22 cellular contexts compared by ENCODE assay signal in genomic region chr7:95781967-95782586, GRCh38. TPM values are rescaled to one million over a fixed set of nuclear protein-coding genes. Genes with fewer than 3 reads are reported as not detected.
A peak's percentile ranks its signal among the peaks of the same experiment; 100 is the strongest.
DNase-seq lines count a peak whose midpoint lies in the region; ATAC-seq, FAIRE-seq and TF ChIP-seq lines count a peak whose summit lies in the region.
"Had no signal": no experiment of that assay in that cellular context is flagged by ENCODE, and none has a peak within 500 bp of the region (broad histone marks: within the 10 kb centered on the region; RNA-seq: fewer than 3 reads in every experiment).

No MANE protein-coding gene starts in this region.

- TF ChIP-seq EP300 in GM12878 (IDR thresholded peaks at IDR 0.05; ENCODE audit: borderline replicate concordance in 1 of 2, control insufficient read depth in 1 of 2, low read depth in 2 of 2, low read length in 2 of 2): no peak

- no peak overlapping the region for H3K4me3 ChIP-seq in GM12878
- H3K4me3 ChIP-seq: BLaER1 had no signal

- H4K20me1 ChIP-seq in GM12878 (ENCODE audit: control insufficient read depth, insufficient read depth): no peaks in the 10 kb centered on the region
- H4K20me1 ChIP-seq: BLaER1 had no signal

- H3K9me3 Mint-ChIP-seq in stimulated activated naive CD8-positive, alpha-beta T cell treated with anti-CD3 and anti-CD28 coated beads, Interleukin-15, amount 100 ng/mL, for 72 hours: no peaks in the 10 kb centered on the region
- H3K9me3 Mint-ChIP-seq: T-helper 1 cell treated with Interleukin-12 subunit alpha and Interleukin-12 subunit beta and Interleukin-4 antibody, amounts not matched to agents 30 μg/mL and 1 μg/mL, for 36 hours had no signal

- in situ Hi-C loops in GM12878 (cut with MboI) (no loop called here), G401 (cut with HindIII; ENCODE audit: low sequenced_read_pairs) (no loop called here)

- peaks cover 12% of the 10 kb centered on the region for H3K27me3 Mint-ChIP-seq in stimulated activated naive CD8-positive, alpha-beta T cell treated with anti-CD3 and anti-CD28 coated beads, Interleukin-15, amount 100 ng/mL, for 72 hours

- no peaks in the 10 kb centered on the region for H3K27me3 ChIP-seq in GM12878 (replicated peaks in 1 of 2; ENCODE audit: control insufficient read depth in 2 of 2, insufficient read depth in 2 of 2, low read length in 1 of 2)

- H2AFZ ChIP-seq in GM12878 (ENCODE audit: control insufficient read depth, low read depth, low read length): no peak overlapping the region

- no TSS peak for BruUV-seq in GM12878 (replicated peaks; lab: Mats Ljungman, UMichigan)

- H3K4me1 Mint-ChIP-seq in stimulated activated naive CD8-positive, alpha-beta T cell treated with anti-CD3 and anti-CD28 coated beads, Interleukin-15, amount 100 ng/mL, for 72 hours: no peaks in the 10 kb centered on the region
- H3K4me1 Mint-ChIP-seq: CD4-positive, alpha-beta memory T cell had no signal

- peak; percentile 20 for ATAC-seq in stimulated activated naive CD8-positive, alpha-beta T cell treated with anti-CD3 and anti-CD28 coated beads, Interleukin-15, amount 100 ng/mL, for 72 hours
- no peak for ATAC-seq in stimulated activated naive CD8-positive, alpha-beta T cell treated with anti-CD3 and anti-CD28 coated beads, Interleukin-15, Interleukin-2, amounts not matched to agents 100 U/mL and 50 U/mL, for 24 hours
- ATAC-seq in GM12878 (peak; percentile 62), HG03045 (IDR thresholded peaks at IDR 0.05; ENCODE audit: unreplicated experiment) (no peak)
- ATAC-seq: Right ventricle myocardium inferior had no signal

- H3K4me1 ChIP-seq in GM12878 (ENCODE audit: control insufficient read depth, insufficient read depth, low read length): no peaks in the 10 kb centered on the region
- H3K4me1 ChIP-seq: Caco-2 had no signal

- TF ChIP-seq POLR2A in GM12878 (IDR thresholded peaks at IDR 0.05; ENCODE audit: low read depth, low read length): no peak

- H3K27ac ChIP-seq in GM12878 (ENCODE audit: control insufficient read depth, insufficient read depth): no peak overlapping the region
- H3K27ac ChIP-seq: BLaER1 had no signal

- WGBS in GM12878 (ENCODE audit: insufficient coverage, insufficient replicate concordance, low lambda C conversion rate, missing lambda C conversion rate): 0% methylated on average over 3 of the region's 3 CpGs

- no peaks in the 10 kb centered on the region for H3K36me3 ChIP-seq in GM12878 (ENCODE audit: control insufficient read depth in 2 of 2, insufficient read depth in 2 of 2, low read length in 1 of 2)
- H3K36me3 ChIP-seq: BLaER1 had no signal

- no peak for TF ChIP-seq RAD21 in GM12878 (IDR thresholded peaks at IDR 0.05; ENCODE audit: insufficient read depth, low read depth, low read length)

- no peak overlapping the region for H3K27ac Mint-ChIP-seq in stimulated activated naive CD8-positive, alpha-beta T cell treated with anti-CD3 and anti-CD28 coated beads, Interleukin-15, amount 100 ng/mL, for 72 hours
- H3K27ac Mint-ChIP-seq: CD4-positive, alpha-beta memory T cell; T-helper 1 cell treated with Interleukin-12 subunit alpha and Interleukin-12 subunit beta and Interleukin-4 antibody, amounts not matched to agents 30 μg/mL and 1 μg/mL, for 36 hours had no signal

- H3K4me2 ChIP-seq in GM12878 (ENCODE audit: control insufficient read depth, insufficient read depth): no peak overlapping the region
- H3K4me2 ChIP-seq: BLaER1 had no signal

- FAIRE-seq in GM12878 (lab: Jason Lieb, UNC): no peak
- FAIRE-seq: GM19239, H54 had no signal

- no peaks in the 10 kb centered on the region for H3K79me2 ChIP-seq in GM12878 (ENCODE audit: control insufficient read depth, insufficient read depth, low read length)

- H3K4me3 Mint-ChIP-seq in stimulated activated naive CD8-positive, alpha-beta T cell treated with anti-CD3 and anti-CD28 coated beads, Interleukin-15, amount 100 ng/mL, for 72 hours: no peak overlapping the region
- H3K4me3 Mint-ChIP-seq: CD4-positive, alpha-beta memory T cell; T-helper 1 cell treated with Interleukin-12 subunit alpha and Interleukin-12 subunit beta and Interleukin-4 antibody, amounts not matched to agents 30 μg/mL and 1 μg/mL, for 36 hours had no signal

- no peaks in the 10 kb centered on the region for H3K9me3 ChIP-seq in GM12878 (replicated peaks; ENCODE audit: control insufficient read depth, insufficient read depth, low read length)
- H3K9me3 ChIP-seq: Caco-2 had no signal

- H3K9ac ChIP-seq in GM12878 (ENCODE audit: control insufficient read depth, insufficient read depth, low read length): no peak overlapping the region
- H3K9ac ChIP-seq: BLaER1 had no signal

- TF ChIP-seq CTCF in GM12878 (IDR thresholded peaks at IDR 0.05 in 2 of 3, conservative IDR thresholded peaks at IDR 0.05 in 1 of 3; ENCODE audit: control insufficient read depth in 2 of 3, extremely low read depth in 1 of 3, insufficient read depth in 1 of 3, low read depth in 3 of 3, low read length in 3 of 3): no peak

- RAD21 ChIA-PET in GM12878 (lab: Charles Lee; ENCODE audit: unreplicated experiment): no interaction called here

- no peak for DNase-seq in stimulated activated naive CD8-positive, alpha-beta T cell treated with anti-CD3 and anti-CD28 coated beads, Interleukin-15, amount 100 ng/mL, for 72 hours
- no peak for DNase-seq in stimulated activated naive CD8-positive, alpha-beta T cell treated with anti-CD3 and anti-CD28 coated beads, Interleukin-15, Interleukin-2, amounts not matched to agents 100 U/mL and 50 U/mL, for 24 hours
- DNase-seq in NCI-H2171 treated with DMSO at 0.1 percent for 48 hours (lab: John Stamatoyannopoulos, UW) (peak; percentile 38), GM12878 (ENCODE audit: low read depth, low spot score) (no peak), G401 (ENCODE audit: low spot score) (no peak)
- DNase-seq in activated CD4-positive, alpha-beta T cell treated with anti-CD3 and anti-CD28 coated beads for 1 hour: no peak
- DNase-seq: Caco-2; CD4-positive, alpha-beta memory T cell; DMS53; GF-D8; KBM-7; NCI-H1092 treated with DMSO at 0.1 percent for 48 hours; NCI-H1436 treated with DMSO at 0.1 percent for 48 hours; NCI-H2029; NCI-H2227 treated with DMSO at 0.1 percent for 48 hours; OCI-M1 had no signal

- SMC1A ChIA-PET in GM12878 (lab: Charles Lee; ENCODE audit: uncharacterized antibody, unreplicated experiment): interaction anchor here (1.3 kb wide), 1 partner anchor 82 kb away, joined by 6 read pairs; no protein-coding TSS in a partner anchor

- POLR2A ChIA-PET in GM12878 (lab: Charles Lee): no interaction called here

- intact Hi-C loops in GM12878 (cut with micrococcal nuclease; ENCODE audit: unreplicated experiment): no loop called here

- CTCF ChIA-PET in GM12878 (lab: Yijun Ruan, JAX): no interaction called here

TF ChIP-seq in GM12878, 131 proteins besides CTCF, POLR2A, EP300 and RAD21:
- TF ChIP-seq POLR2AphosphoS2 (IDR thresholded peaks at IDR 0.05; ENCODE audit: low read depth, low read length) (no peak), STAT1 (conservative IDR thresholded peaks at IDR 0.05) (no peak), BMI1 (IDR thresholded peaks at IDR 0.05; ENCODE audit: borderline replicate concordance) (no peak), MEF2B (IDR thresholded peaks at IDR 0.05; ENCODE audit: partially characterized antibody, poor library complexity, severe bottlenecking) (peak; percentile 42), MEF2A (IDR thresholded peaks at IDR 0.05; ENCODE audit: insufficient read depth, low read depth, low read length) (no peak), IKZF1 (conservative IDR thresholded peaks at IDR 0.05) (0 out of 2 replicates have a peak, but pooled peaks have one; percentile 16), MTA2 (IDR thresholded peaks at IDR 0.05; ENCODE audit: low read depth) (peak; percentile 58; the same call in 1 of the 2 replicates), JUNB (IDR thresholded peaks at IDR 0.05) (no peak)
TF ChIP-seq in GM12878: peak in this region for 3.

RNA-seq across cellular contexts. Expression of gene DYNC1I1, which starts 9.7 kb away (rescaled TPM):
- not detected in 2 replicates for total RNA-seq in GM12878 (2013; cell fraction: nucleolus; rRNA removed)
- 0.11 TPM in 1 of 2 replicates, not detected in the other for total RNA-seq in GM12878 (2014; rRNA removed)
- total RNA-seq in GM12878 (2014; rRNA removed; fragmentation: Illumina TruSeq; extraction: Trizol): 0.05 and 0.40 TPM in 2 replicates
- 0.32 TPM in 1 of 2 replicates, not detected in the other for total RNA-seq in GM12878 (2021)
- not detected for polyA plus RNA-seq in GM12878 (2011; ENCODE audit: low read depth)
- 0.91 and 1.1 TPM in 2 replicates for polyA plus RNA-seq in GM12878 (2011; rRNA removed)
- polyA plus RNA-seq in GM12878 (2011; cell fraction: cytosol; rRNA removed): 0.91 and 1.0 TPM in 2 replicates
- polyA plus RNA-seq in GM12878 (2011; cell fraction: nucleus; rRNA removed): 1.6 and 2.0 TPM in 2 replicates
- polyA plus RNA-seq in GM12878 (2012): not detected in 2 replicates
- polyA plus RNA-seq in GM12878 (2014; fragmentation: Illumina TruSeq; extraction: Trizol): 0.06 TPM in 1 of 2 replicates, not detected in the other
- polyA plus RNA-seq in GM12878 (2014; fragmentation: Nextera tagmentation; extraction: Ambion mirVana): under 1 TPM in 1 of 2 experiments, not detected in 1; 0.05 TPM
- 0.14 and 0.22 TPM in 2 replicates for polyA plus RNA-seq in GM12878 (2014; rRNA removed)
- under 1 TPM in 1 of 2 experiments, not detected in 1; 0.19 TPM for polyA plus RNA-seq in GM12878 (2016; fragmentation: Nextera tagmentation; extraction: Ambion mirVana)
- polyA minus RNA-seq in GM12878 (2011; rRNA and poly(A)+ RNA removed): 1.8 and 2.3 TPM in 2 replicates
- polyA minus RNA-seq in GM12878 (2011; cell fraction: cytosol; rRNA and poly(A)+ RNA removed): 1.5 TPM in 1 of 2 replicates, not detected in the other
- polyA minus RNA-seq in GM12878 (2011; cell fraction: nucleus; rRNA and poly(A)+ RNA removed): 2.3 and 4.6 TPM in 2 replicates
- not detected in 2 replicates for total RNA-seq in G401 (2014; rRNA removed; shearing (Covaris generic))
- total RNA-seq: CD4-positive, alpha-beta memory T cell had no signal

Comparison
In these comparisons a context has a peak if more than half of its experiments do, and no peak if none do; other contexts are left out.
1. ATAC-seq: peak in stimulated activated naive CD8-positive, alpha-beta T cell treated with anti-CD3 and anti-CD28 coated beads, Interleukin-15, amount 100 ng/mL, for 72 hours (single experiment) and GM12878 (single experiment); none in stimulated activated naive CD8-positive, alpha-beta T cell treated with anti-CD3 and anti-CD28 coated beads, Interleukin-15, Interleukin-2, amounts not matched to agents 100 U/mL and 50 U/mL, for 24 hours (single experiment) and HG03045 (single experiment).